Comparison of ENCODE assay signal across 8 cellular contexts in the genomic region with DNA sequence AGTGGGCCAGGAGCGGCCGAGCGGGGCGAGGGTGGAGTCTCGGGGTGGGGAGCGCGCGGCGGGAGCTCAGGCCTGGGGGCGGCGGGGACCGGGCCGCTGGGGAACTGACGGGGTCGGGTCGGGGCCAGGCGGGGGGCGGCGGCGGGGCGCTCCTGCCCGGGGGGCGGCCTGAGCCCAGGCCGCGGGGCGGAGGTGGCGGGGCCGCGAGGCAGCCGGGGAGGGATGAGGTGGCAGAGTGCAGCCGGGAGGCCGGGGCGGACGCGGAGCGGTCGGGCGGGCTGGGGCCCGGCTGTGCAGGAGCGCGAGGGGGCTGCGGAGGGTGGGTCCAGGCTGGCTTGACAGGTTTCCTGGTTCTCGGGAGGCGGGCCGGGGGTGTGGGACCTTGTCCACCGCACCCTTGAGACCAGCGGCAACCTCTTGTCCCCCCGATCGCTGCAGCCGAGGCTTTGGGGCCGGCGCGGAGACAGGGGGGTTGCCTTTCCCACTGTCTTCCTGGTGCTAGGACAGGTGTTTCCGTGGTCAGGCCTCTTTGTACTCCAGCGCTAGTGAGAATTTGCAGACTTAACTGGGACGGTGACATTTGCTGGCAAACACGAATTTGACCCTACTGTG. TPM values are rescaled to one million over a fixed set of nuclear protein-coding genes. Genes with fewer than 3 reads are reported as not detected.
A peak's percentile ranks its signal among the peaks of the same experiment; 100 is the strongest.
DNase-seq lines count a peak whose midpoint lies in the region; ATAC-seq and TF ChIP-seq lines count a peak whose summit lies in the region.
"Not testable (repeated sequence)": the region's sequence is repeated elsewhere in the genome, so short reads cannot be mapped to it uniquely, and the experiment has no call there.

No MANE protein-coding gene starts in this region.

- H3K27me3 ChIP-seq in CD4-positive, alpha-beta T cell (ENCODE audit: control insufficient read depth, insufficient read depth, low read length); OCI-LY1 (ENCODE audit: insufficient read depth, low read length); mesendoderm (ENCODE audit: insufficient read depth, low read length, poor library complexity): not testable (repeated sequence)

- not testable (repeated sequence) for H4K5ac ChIP-seq in mesendoderm (ENCODE audit: low read length)

- H2BK15ac ChIP-seq in mesendoderm (replicated peaks; ENCODE audit: low read depth) = not testable (repeated sequence)

- H3K4ac ChIP-seq in mesendoderm (ENCODE audit: low read depth, low read length) = peak overlapping the region; percentile 95

- H3F3A ChIP-seq in OCI-LY1 (ENCODE audit: insufficient read depth, low read length) = not testable (repeated sequence)

- peak overlapping the region; percentile 85 for H3K56ac ChIP-seq in mesendoderm (ENCODE audit: low read length)

- peak overlapping the region; percentile 86 for H3K4me3 ChIP-seq in OCI-LY1 (ENCODE audit: low read depth, low read length, poor library complexity, severe bottlenecking)
- H3K4me3 ChIP-seq in mesendoderm (ENCODE audit: low read length) = peak overlapping the region; percentile 60

- not testable (repeated sequence) for H3K36me3 Mint-ChIP-seq in CD4-positive, alpha-beta T cell (ENCODE audit: low read depth)

- TF ChIP-seq POLR2A in erythroblast (IDR thresholded peaks at IDR 0.05; ENCODE audit: low read length) = not testable (repeated sequence)

- peak overlapping the region; percentile 89 for H3K18ac ChIP-seq in mesendoderm (ENCODE audit: low read length)

- H4K8ac ChIP-seq in mesendoderm (ENCODE audit: low read depth, low read length) = not testable (repeated sequence)

- H3K79me2 ChIP-seq in OCI-LY1 (ENCODE audit: insufficient read depth, low read length) = peaks cover 23% of the 10 kb centered on the region
- not testable (repeated sequence) for H3K79me2 ChIP-seq in mesendoderm (ENCODE audit: control insufficient read depth, insufficient read depth, low read length)

- H3K9me3 Mint-ChIP-seq in CD4-positive, alpha-beta T cell = not testable (repeated sequence)

- peak; percentile 6 for ATAC-seq in CD4-positive, alpha-beta T cell (ENCODE audit: poor library complexity)
- ATAC-seq in GM19438 (IDR thresholded peaks at IDR 0.05; ENCODE audit: low read depth, unreplicated experiment) (peak; percentile 37), HG03108 (IDR thresholded peaks at IDR 0.05; ENCODE audit: unreplicated experiment) (peak; percentile 15)

- not testable (repeated sequence) for H4K20me1 ChIP-seq in OCI-LY1 (ENCODE audit: insufficient read depth, low read length)

- not testable (repeated sequence) for H3K36me3 ChIP-seq in OCI-LY1 (ENCODE audit: insufficient read depth, low read length); mesendoderm (ENCODE audit: control insufficient read depth, insufficient read depth, low read length)

- peak in 7 of 10 experiments; percentile 1 to 46 (median 10) for DNase-seq in CD4-positive, alpha-beta T cell
- DNase-seq in activated T-cell treated with anti-CD3 and anti-CD28 coated beads, Interleukin-2, amount 50 U/mL, for 48 hours = peak; percentile 42 to 56
- DNase-seq in erythroblast (lab: John Stamatoyannopoulos, UW) (peak; percentile 55 to 64), mesendoderm (peak; percentile 7)
- peak; percentile 11 to 22 for DNase-seq in stimulated activated CD4-positive, alpha-beta T cell treated with anti-CD3 and anti-CD28 coated beads, Interleukin-4, amount 100 ng/mL, for 4 hours

- not testable (repeated sequence) for H2BK120ac ChIP-seq in mesendoderm (ENCODE audit: low read depth, low read length)

- H3K27ac Mint-ChIP-seq in CD4-positive, alpha-beta T cell = peak overlapping the region; percentile 80

- peaks cover 36% of the 10 kb centered on the region for H3K4me1 ChIP-seq in OCI-LY1 (ENCODE audit: insufficient read depth, low read length, severe bottlenecking)
- not testable (repeated sequence) for H3K4me1 ChIP-seq in mesendoderm (ENCODE audit: control insufficient read depth, low read depth, low read length)

- H2AFZ ChIP-seq in OCI-LY1 (ENCODE audit: low read length) = not testable (repeated sequence)

- H3K4me2 ChIP-seq in OCI-LY1 (ENCODE audit: low read length) (peak overlapping the region; percentile 91), mesendoderm (ENCODE audit: low read length) (peak overlapping the region; percentile 46)

- not testable (repeated sequence) for H2AK5ac ChIP-seq in mesendoderm (ENCODE audit: low read length)

- not testable (repeated sequence) for H3K9me2 ChIP-seq in OCI-LY1 (ENCODE audit: low read depth, low read length)

- H3K4me3 Mint-ChIP-seq in CD4-positive, alpha-beta T cell = peak overlapping the region; percentile 91

- H3K9ac ChIP-seq in OCI-LY1 (ENCODE audit: low read length) (peak overlapping the region; percentile 83), mesendoderm (ENCODE audit: low read length) (peak overlapping the region; percentile 73)

- CTCF ChIA-PET in CD4-positive, alpha-beta T cell (lab: Charles Lee) = not testable (repeated sequence)

- no CpG with 5 or more reads among the region's 57 CpGs for WGBS in mesendoderm (ENCODE audit: extremely low coverage, insufficient coverage, low lambda C conversion rate)

- TF ChIP-seq CTCF in CD4-positive, alpha-beta T cell (IDR thresholded peaks at IDR 0.05); OCI-LY1 (IDR thresholded peaks at IDR 0.05; ENCODE audit: low read length): not testable (repeated sequence)

- POLR2A ChIA-PET in CD4-positive, alpha-beta T cell (lab: Charles Lee) = not testable (repeated sequence)

- H3K79me1 ChIP-seq in mesendoderm (ENCODE audit: low read length) = not testable (repeated sequence)

- not testable (repeated sequence) for H3K9me3 ChIP-seq in CD4-positive, alpha-beta T cell (ENCODE audit: control insufficient read depth, low read length); OCI-LY1 (ENCODE audit: low read length)

- H3K23ac ChIP-seq in mesendoderm (ENCODE audit: low read length) = not testable (repeated sequence)

- intact Hi-C loops in CD4-positive, alpha-beta T cell (cut with DNase I, micrococcal nuclease) = loop anchor here in 1 of 2 experiments (2.0 to 10.0 kb wide), 9 partner anchors 101 to 1559 kb away; a partner anchor contains a TSS

- not testable (repeated sequence) for H3K27me3 Mint-ChIP-seq in CD4-positive, alpha-beta T cell

- not testable (repeated sequence) for H3K27ac ChIP-seq in CD4-positive, alpha-beta T cell (ENCODE audit: low read depth, low read length)
- H3K27ac ChIP-seq in OCI-LY1 (ENCODE audit: low read depth, low read length, poor library complexity, severe bottlenecking) (peak overlapping the region; percentile 42), mesendoderm (ENCODE audit: low read depth, low read length) (peak overlapping the region; percentile 44)

- H3K4me1 Mint-ChIP-seq in CD4-positive, alpha-beta T cell (ENCODE audit: low read depth) = peaks cover 12% of the 10 kb centered on the region

- H2BK5ac ChIP-seq in mesendoderm (ENCODE audit: low read length) = not testable (repeated sequence)

RNA-seq across cellular contexts. Expression of a gene that starts 0.8 kb away (rescaled TPM):
- total RNA-seq in CD4-positive, alpha-beta T cell = 1 to 10 TPM; 1.9 to 3.0 TPM
- polyA plus RNA-seq in mesendoderm (2013, experiment 1 of 2) = 39.3 TPM
- 40.9 TPM for polyA plus RNA-seq in mesendoderm (2013, experiment 2 of 2)

Comparison
In these comparisons a context has a peak if more than half of its experiments do, and no peak if none do; other contexts are left out.
1. DNase-seq: peak in every context shown above with its lines; median percentile 60 in erythroblast; 49 in activated T-cell treated with anti-CD3 and anti-CD28 coated beads, Interleukin-2, amount 50 U/mL, for 48 hours; 16 in stimulated activated CD4-positive, alpha-beta T cell treated with anti-CD3 and anti-CD28 coated beads, Interleukin-4, amount 100 ng/mL, for 4 hours; 10 in CD4-positive, alpha-beta T cell; 7 in mesendoderm.